ENCODE assay signal across 2 cellular contexts in genomic region chr17:7324438-7324779, GRCh38.
TF ChIP-seq lines count a peak whose summit lies in the region.

No MANE protein-coding gene starts in this region.

TF ChIP-seq in SK-N-SH, 30 proteins besides CTCF, POLR2A, EP300 and RAD21 (continued from another document):
- no peak for TF ChIP-seq TEAD4 (IDR thresholded peaks at IDR 0.05; ENCODE audit: borderline replicate concordance, insufficient read depth)
- no peak for TF ChIP-seq USF2 (IDR thresholded peaks at IDR 0.05; ENCODE audit: borderline replicate concordance, low read depth, low read length)
- TF ChIP-seq TAF1 (IDR thresholded peaks at IDR 0.05; ENCODE audit: borderline replicate concordance, low read depth, low read length), result no peak
- no peak for TF ChIP-seq ZBTB33 (IDR thresholded peaks at IDR 0.05; ENCODE audit: borderline replicate concordance, low read depth)
- TF ChIP-seq EZH2phosphoT487 (IDR thresholded peaks at IDR 0.05; ENCODE audit: borderline replicate concordance, low read depth), result no peak
- TF ChIP-seq NRF1 (IDR thresholded peaks at IDR 0.05; ENCODE audit: low read depth, low read length), result no peak
- TF ChIP-seq FOSL2 (IDR thresholded peaks at IDR 0.05; ENCODE audit: borderline replicate concordance, low read depth), result no peak

TF ChIP-seq in SK-N-SH treated with all-trans-retinoic acid at 6 μM for 48 hours, 23 proteins besides CTCF, POLR2A, EP300 and RAD21 (continued from another document):
- TF ChIP-seq TSHZ2 (CRISPR knock-in tag; IDR thresholded peaks at IDR 0.05) (no peak), CSRNP3 (CRISPR knock-in tag; IDR thresholded peaks at IDR 0.05) (no peak), CREB5 (CRISPR knock-in tag; IDR thresholded peaks at IDR 0.05; ENCODE audit: low read depth) (no peak), GLIS3 (CRISPR knock-in tag; IDR thresholded peaks at IDR 0.05) (no peak)
